9 cellular contexts compared by ENCODE assay signal in genomic region chr9:123061216-123061615, GRCh38. TPM values are rescaled to one million over a fixed set of nuclear protein-coding genes. Genes with fewer than 3 reads are reported as not detected.
"Had no signal": no experiment of that assay in that cellular context is flagged by ENCODE, and none has a peak within 500 bp of the region (broad histone marks: within the 10 kb centered on the region; RNA-seq: fewer than 3 reads in every experiment).

No MANE protein-coding gene starts in this region.

- H3K27ac Mint-ChIP-seq: GM23338 had no signal

- H3K27ac ChIP-seq: KMS-11 had no signal

- ATAC-seq: GM23338 had no signal

- H2AFZ ChIP-seq: GM23338 had no signal

- H3K9ac ChIP-seq: KMS-11 had no signal

- DNase-seq: H9, HCEC 1CT, KBM-7 had no signal

- H3K4me2 ChIP-seq: GM23338, KMS-11 had no signal

- FAIRE-seq: H1, H54, HTR-8/SVneo had no signal

- H3K9me3 Mint-ChIP-seq: GM23338, H9 had no signal

- H3K4me3 ChIP-seq: GM23338 had no signal

- H3K4me3 Mint-ChIP-seq: GM23338, H9 had no signal

RNA-seq across cellular contexts. Expression of gene GPR21, which starts 27.7 kb away (rescaled TPM):
- total RNA-seq: HT-29 had no signal
- polyA plus RNA-seq: GM23338 had no signal
